ENCODE assay signal across 9 cellular contexts in the genomic region with DNA sequence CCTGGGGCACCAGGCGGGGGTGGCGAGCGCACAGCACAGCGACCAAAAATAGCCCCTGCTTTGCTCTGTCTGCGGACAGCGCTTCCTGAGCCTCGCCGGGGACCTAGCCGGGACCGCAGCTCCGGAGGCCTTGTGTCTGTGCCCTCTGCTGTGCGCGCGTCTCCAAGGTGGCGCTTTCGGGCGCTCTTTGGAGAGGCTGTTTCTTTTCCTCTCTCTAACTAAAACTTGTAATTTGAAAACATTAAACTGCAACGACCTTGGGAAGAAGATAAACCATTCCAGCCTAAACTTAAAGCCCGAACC. TPM values are rescaled to one million over a fixed set of nuclear protein-coding genes. Genes with fewer than 3 reads are reported as not detected.
DNase-seq lines count a peak whose midpoint lies in the region; ATAC-seq and TF ChIP-seq lines count a peak whose summit lies in the region.
"Had no signal": no experiment of that assay in that cellular context is flagged by ENCODE, and none has a peak within 500 bp of the region (broad histone marks: within the 10 kb centered on the region; RNA-seq: fewer than 3 reads in every experiment).

No MANE protein-coding gene starts in this region.

- no peak overlapping the region for H3K27ac Mint-ChIP-seq in activated CD8-positive, alpha-beta T cell treated with anti-CD3 and anti-CD28 coated beads, Interleukin-2, amount 10 ng/mL, durations not matched to agents 7 days and 5 days
- no peak overlapping the region for H3K27ac Mint-ChIP-seq in nephron

- peaks cover 100% of the 10 kb centered on the region for H3K27me3 ChIP-seq in BLaER1
- H3K27me3 ChIP-seq in esophagus muscularis mucosa: peaks cover 0 to 96% (median 58%) of the 10 kb centered on the region in 4 donors

- no peak for TF ChIP-seq POLR2A in esophagus muscularis mucosa (IDR thresholded peaks at IDR 0.05; ENCODE audit: low read depth)

- no peak for TF ChIP-seq EP300 in esophagus muscularis mucosa (IDR thresholded peaks at IDR 0.05)

- peak; percentile 67 for DNase-seq in ELF-1 (ENCODE audit: low read depth, low spot score)
- no peak for DNase-seq in activated CD8-positive, alpha-beta T cell treated with anti-CD3 and anti-CD28 coated beads, Interleukin-2, amount 10 ng/mL, durations not matched to agents 7 days and 5 days
- DNase-seq in esophagus muscularis mucosa (ENCODE audit: extremely low spot score): no peak
- no peak for DNase-seq in globus pallidus (ENCODE audit: low spot score)
- no peak for DNase-seq in GOT3 (lab: John Stamatoyannopoulos, UW)
- DNase-seq: foreskin keratinocyte had no signal

- ATAC-seq in activated CD8-positive, alpha-beta T cell treated with anti-CD3 and anti-CD28 coated beads, Interleukin-2, amount 10 ng/mL, durations not matched to agents 7 days and 5 days: no peak
- ATAC-seq: foreskin keratinocyte had no signal

- H3K9ac ChIP-seq in BLaER1: no peak overlapping the region

- 16% methylated on average over 17 of the region's 19 CpGs for WGBS in esophagus muscularis mucosa

- H3K4me2 ChIP-seq in BLaER1: peak overlapping the region; percentile 59

- H3K4me3 ChIP-seq in BLaER1: peak overlapping the region; percentile 49; the same call in 1 of the 2 replicates
- H3K4me3 ChIP-seq in esophagus muscularis mucosa: peak overlapping the region in 2 of 4 donors; percentile 33 to 35

- H3K4me1 Mint-ChIP-seq in activated CD8-positive, alpha-beta T cell treated with anti-CD3 and anti-CD28 coated beads, Interleukin-2, amount 10 ng/mL, durations not matched to agents 7 days and 5 days (ENCODE audit: low read depth): peaks cover 8% of the 10 kb centered on the region
- peaks cover 26% of the 10 kb centered on the region for H3K4me1 Mint-ChIP-seq in nephron

- H3K36me3 ChIP-seq in BLaER1: no peaks in the 10 kb centered on the region
- H3K36me3 ChIP-seq in esophagus muscularis mucosa: no peaks in the 10 kb centered on the region

- peaks cover 70% of the 10 kb centered on the region for H3K27me3 Mint-ChIP-seq in activated CD8-positive, alpha-beta T cell treated with anti-CD3 and anti-CD28 coated beads, Interleukin-2, amount 10 ng/mL, durations not matched to agents 7 days and 5 days (ENCODE audit: low read depth)
- peaks cover 97% of the 10 kb centered on the region for H3K27me3 Mint-ChIP-seq in nephron (ENCODE audit: low read depth)

- peaks cover 99% of the 10 kb centered on the region for H4K20me1 ChIP-seq in BLaER1

- no peaks in the 10 kb centered on the region for H3K9me3 Mint-ChIP-seq in activated CD8-positive, alpha-beta T cell treated with anti-CD3 and anti-CD28 coated beads, Interleukin-2, amount 10 ng/mL, durations not matched to agents 7 days and 5 days (ENCODE audit: insufficient read depth)
- no peaks in the 10 kb centered on the region for H3K9me3 Mint-ChIP-seq in nephron

- H3K4me1 ChIP-seq in BLaER1 (peaks cover 15% of the 10 kb centered on the region), esophagus muscularis mucosa (peaks cover 4 to 40% (median 27%) of the 10 kb centered on the region in 4 donors)
- H3K4me1 ChIP-seq: foreskin keratinocyte had no signal

- CTCF ChIA-PET in activated CD8-positive, alpha-beta T cell treated with anti-CD3 and anti-CD28 coated beads, Interleukin-2, amount 10 ng/mL, durations not matched to agents 7 days and 5 days (lab: Charles Lee): interaction anchor here (1.3 kb wide), 1 partner anchor 8 kb away, joined by 3 read pairs; no protein-coding TSS in a partner anchor

- intact Hi-C loops in esophagus muscularis mucosa (cut with DNase I): no loop called here

- H3K4me3 Mint-ChIP-seq in activated CD8-positive, alpha-beta T cell treated with anti-CD3 and anti-CD28 coated beads, Interleukin-2, amount 10 ng/mL, durations not matched to agents 7 days and 5 days: peak overlapping the region; percentile 48
- H3K4me3 Mint-ChIP-seq in nephron: peak overlapping the region; percentile 29 to 86 (median 73)

- POLR2A ChIA-PET in activated CD8-positive, alpha-beta T cell treated with anti-CD3 and anti-CD28 coated beads, Interleukin-2, amount 10 ng/mL, durations not matched to agents 7 days and 5 days (lab: Charles Lee): no interaction called here

- TF ChIP-seq CTCF in nephron (IDR thresholded peaks at IDR 0.05; ENCODE audit: unreplicated experiment in 3 of 3) (no peak), esophagus muscularis mucosa (IDR thresholded peaks at IDR 0.05) (no peak)

- no peaks in the 10 kb centered on the region for H3K36me3 Mint-ChIP-seq in activated CD8-positive, alpha-beta T cell treated with anti-CD3 and anti-CD28 coated beads, Interleukin-2, amount 10 ng/mL, durations not matched to agents 7 days and 5 days (ENCODE audit: low read depth)
- no peaks in the 10 kb centered on the region for H3K36me3 Mint-ChIP-seq in nephron (ENCODE audit: low read depth)

- H3K27ac ChIP-seq in BLaER1 (no peak overlapping the region), esophagus muscularis mucosa (replicated peaks in 1 of 4) (no peak overlapping the region)
- H3K27ac ChIP-seq: foreskin keratinocyte had no signal

- H3K9me3 ChIP-seq in BLaER1: peaks cover 18% of the 10 kb centered on the region
- peaks cover 0 to 8% (median 0%) of the 10 kb centered on the region in 4 donors for H3K9me3 ChIP-seq in esophagus muscularis mucosa

RNA-seq across cellular contexts. Expression of a gene that starts 3.4 kb away (rescaled TPM):
- not detected for total RNA-seq in activated CD8-positive, alpha-beta T cell treated with anti-CD3 and anti-CD28 coated beads, Interleukin-2, amount 10 ng/mL, durations not matched to agents 7 days and 5 days
- total RNA-seq in esophagus muscularis mucosa: not detected
- total RNA-seq: foreskin keratinocyte, liver had no signal
